Comparison of ENCODE assay signal across 8 cellular contexts in the genomic region with DNA sequence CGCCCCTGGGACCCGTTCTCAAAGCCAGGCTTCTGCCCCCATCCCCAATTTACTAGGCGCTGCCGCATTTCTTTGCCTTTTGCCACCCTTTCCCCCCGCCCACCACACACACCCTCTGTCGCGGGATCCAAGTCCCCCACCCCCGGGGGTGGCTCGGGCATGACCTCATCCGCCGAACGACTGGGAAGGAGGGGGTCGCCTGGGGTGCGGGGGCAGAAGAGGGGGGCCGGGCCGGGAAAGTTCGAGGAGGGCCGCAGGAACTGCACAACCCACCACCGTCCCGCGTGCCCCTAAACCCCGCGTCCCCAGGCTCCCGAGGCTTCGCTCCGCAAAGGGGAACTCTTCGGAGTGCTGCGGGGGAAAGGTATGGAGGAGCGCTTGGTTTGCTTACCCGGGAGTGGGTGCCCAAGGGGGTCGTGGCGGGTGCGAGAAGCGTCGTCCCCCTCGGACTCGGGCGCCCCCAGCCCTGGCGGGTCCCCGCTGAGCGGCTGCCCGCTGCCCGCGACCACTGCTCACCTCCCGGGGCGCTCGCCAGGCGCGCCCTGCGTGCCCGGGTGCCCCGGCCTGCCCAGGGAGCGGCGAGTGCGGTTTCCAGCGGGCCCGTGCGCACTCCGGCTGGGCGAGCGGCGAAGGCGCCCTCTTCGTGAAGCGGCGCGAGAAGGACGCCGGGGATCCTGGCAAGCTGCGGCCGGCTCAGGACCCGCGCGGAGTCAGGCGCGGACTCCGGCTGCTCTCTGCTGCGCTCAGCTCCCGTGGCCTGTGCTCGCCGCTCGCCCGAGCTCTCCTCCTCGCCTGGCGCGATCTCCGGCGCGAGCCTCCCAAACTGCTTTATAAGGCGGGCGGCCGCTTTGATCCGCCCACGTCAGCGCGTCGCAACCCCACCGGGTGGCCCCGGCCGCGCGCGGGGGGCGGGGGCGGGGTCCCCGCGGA. TPM values are rescaled to one million over a fixed set of nuclear protein-coding genes. Genes with fewer than 3 reads are reported as not detected.
DNase-seq lines count a peak whose midpoint lies in the region; ATAC-seq and TF ChIP-seq lines count a peak whose summit lies in the region.

No MANE protein-coding gene starts in this region.

- H3K4me1 ChIP-seq in iPS-18a (ENCODE audit: control insufficient read depth, low read depth, low read length) (peaks cover 11% of the 10 kb centered on the region), skeletal muscle satellite cell (ENCODE audit: control insufficient read depth, insufficient read depth, low read length) (peaks cover 37% of the 10 kb centered on the region)

- H3K4me3 ChIP-seq in astrocyte of the cerebellum (ENCODE audit: low read depth, low read length): peak overlapping the region; percentile 42
- peak overlapping the region; percentile 58 for H3K4me3 ChIP-seq in iPS-18a (ENCODE audit: low read length)
- peak overlapping the region; percentile 75 for H3K4me3 ChIP-seq in skeletal muscle satellite cell (ENCODE audit: low read length)

- peaks cover 83% of the 10 kb centered on the region for H3K27me3 ChIP-seq in iPS-18a (ENCODE audit: control insufficient read depth, insufficient read depth, low read length)
- peaks cover 74% of the 10 kb centered on the region for H3K27me3 ChIP-seq in skeletal muscle satellite cell (ENCODE audit: control insufficient read depth, insufficient read depth, low read length)

- DNase-seq in stimulated activated CD4-positive, alpha-beta T cell treated with anti-CD3 and anti-CD28 coated beads, Interleukin-4, amount 100 ng/mL, for 1 hour: peak; percentile 33
- no peak for DNase-seq in stimulated activated CD4-positive, alpha-beta T cell treated with anti-CD3 and anti-CD28 coated beads, Interleukin-2, amount 100 ng/mL, for 48 hours
- DNase-seq in NCI-H774 (lab: John Stamatoyannopoulos, UW) (peak; percentile 68), astrocyte of the cerebellum (ENCODE audit: low read depth) (peak; percentile 33), GM19238 (ENCODE audit: insufficient read length, low spot score) (no peak)

- no peaks in the 10 kb centered on the region for H3K36me3 ChIP-seq in iPS-18a (ENCODE audit: control insufficient read depth, low read depth, low read length)
- no peaks in the 10 kb centered on the region for H3K36me3 ChIP-seq in skeletal muscle satellite cell (ENCODE audit: insufficient read depth, low read length)

- no peak for TF ChIP-seq CTCF in astrocyte of the cerebellum (IDR thresholded peaks at IDR 0.05; ENCODE audit: low read depth, low read length, missing control alignments)

- no peak overlapping the region for H3K27ac ChIP-seq in iPS-18a (ENCODE audit: low read length)

- no peaks in the 10 kb centered on the region for H3K9me3 ChIP-seq in iPS-18a (ENCODE audit: control insufficient read depth, low read depth, low read length)
- no peaks in the 10 kb centered on the region for H3K9me3 ChIP-seq in skeletal muscle satellite cell (replicated peaks; ENCODE audit: low read length)

- in situ Hi-C loops in astrocyte of the cerebellum (cut with HindIII; ENCODE audit: low sequenced_read_pairs): no loop called here

- H3K4me2 ChIP-seq in skeletal muscle satellite cell (ENCODE audit: low read length): peak overlapping the region; percentile 95

- H3K9ac ChIP-seq in iPS-18a (ENCODE audit: low read length) (no peak overlapping the region), skeletal muscle satellite cell (ENCODE audit: low read depth, low read length) (no peak overlapping the region)

- ATAC-seq in GM21619 (IDR thresholded peaks at IDR 0.05; ENCODE audit: unreplicated experiment): no peak

RNA-seq across cellular contexts. Expression of gene WNT11, which starts 3.9 kb away (rescaled TPM):
- under 0.01 and 0.87 TPM in 2 replicates for total RNA-seq in skeletal muscle satellite cell (2012; rRNA removed)

Comparison
In these comparisons a context has a peak if more than half of its experiments do, and no peak if none do; other contexts are left out.
1. DNase-seq: peak in stimulated activated CD4-positive, alpha-beta T cell treated with anti-CD3 and anti-CD28 coated beads, Interleukin-4, amount 100 ng/mL, for 1 hour (single experiment), NCI-H774 (single experiment) and astrocyte of the cerebellum (single experiment); none in stimulated activated CD4-positive, alpha-beta T cell treated with anti-CD3 and anti-CD28 coated beads, Interleukin-2, amount 100 ng/mL, for 48 hours (0 of 2) and GM19238 (single experiment).
2. Peak in every context shown above with its lines, with median percentiles within 50 percentile points of each other: H3K4me3 ChIP-seq.